In genomic region chr14:52961060-52961639, GRCh38 we compare ENCODE assay signal across 8 cellular contexts. TPM values are rescaled to one million over a fixed set of nuclear protein-coding genes. Genes with fewer than 3 reads are reported as not detected.
DNase-seq lines count a peak whose midpoint lies in the region; ATAC-seq, FAIRE-seq and TF ChIP-seq lines count a peak whose summit lies in the region.

No MANE protein-coding gene starts in this region.

- H3K36me3 Mint-ChIP-seq in Calu3 (ENCODE audit: insufficient read depth, unreplicated experiment): no peaks in the 10 kb centered on the region

- TF ChIP-seq POLR2A in H1 (IDR thresholded peaks at IDR 0.05; ENCODE audit: control extremely low read depth in 1 of 2, low read depth in 2 of 2, low read length in 2 of 2): no peak

- POLR2A ChIA-PET in H1 (lab: Charles Lee; ENCODE audit: partially characterized antibody): interaction anchor here (0.5 to 1.6 kb wide), 4 partner anchors 10 to 192 kb away, joined by 3 to 7 read pairs (median 4); partner anchors contain the start of genes DDHD1 and FERMT2

- ATAC-seq in thoracic aorta (ENCODE audit: insufficient number of reproducible peaks, low FRiP score, low read depth): no peak
- ATAC-seq in GM21786 (IDR thresholded peaks at IDR 0.05; ENCODE audit: unreplicated experiment): no peak

- no peak overlapping the region for H2BK12ac ChIP-seq in H1 (ENCODE audit: low read depth, low read length)

- H3K27ac ChIP-seq in H1 (ENCODE audit: low read depth, low read length): no peak overlapping the region
- peak overlapping the region; percentile 43 to 68 for H3K27ac ChIP-seq in thoracic aorta

- H3K27me3 ChIP-seq in H7 (ENCODE audit: control insufficient read depth, insufficient read depth, low read length) (no peaks in the 10 kb centered on the region), H1 (replicated peaks in 1 of 4; ENCODE audit: control insufficient read depth in 3 of 4, extremely low read depth in 1 of 4, insufficient read depth in 3 of 4, low read length in 3 of 4) (no peaks in the 10 kb centered on the region), thoracic aorta (replicated peaks; ENCODE audit: insufficient read depth) (no peaks in the 10 kb centered on the region)

- peaks cover 0 to 5% (median 0%) of the 10 kb centered on the region in 4 experiments; a peak in 1 of 7 replicates for H3K4me1 ChIP-seq in H1 (replicated peaks in 1 of 4; ENCODE audit: control insufficient read depth in 3 of 4, insufficient read depth in 4 of 4, low read length in 3 of 4)
- peaks cover 5 to 14% of the 10 kb centered on the region in 2 donors for H3K4me1 ChIP-seq in thoracic aorta (ENCODE audit: control insufficient read depth in 1 of 2, low read depth in 2 of 2)

- no peaks in the 10 kb centered on the region for H3K36me3 ChIP-seq in H7 (replicated peaks; ENCODE audit: control insufficient read depth, insufficient read depth, low read length)
- no peaks in the 10 kb centered on the region; a peak in 1 of 8 replicates for H3K36me3 ChIP-seq in H1 (ENCODE audit: control insufficient read depth in 2 of 4, insufficient read depth in 4 of 4, low read length in 3 of 4)
- H3K36me3 ChIP-seq in thoracic aorta: no peaks in the 10 kb centered on the region

- H3K79me2 ChIP-seq in H1 (ENCODE audit: control insufficient read depth in 1 of 2, insufficient read depth in 2 of 2, low read length in 2 of 2): no peaks in the 10 kb centered on the region

- H3K14ac ChIP-seq in H1 (ENCODE audit: insufficient read length): no peak overlapping the region

- 0 out of 2 replicates have a peak overlapping the region, but pooled peaks have one; percentile 83 for H2BK15ac ChIP-seq in H1 (ENCODE audit: low read length)

- no peak overlapping the region for H2BK120ac ChIP-seq in H1 (replicated peaks; ENCODE audit: low read depth, low read length)

- BruUV-seq in Calu3 (replicated peaks; lab: Mats Ljungman, UMichigan): no TSS peak

- H2BK20ac ChIP-seq in H1 (ENCODE audit: low read length): no peak overlapping the region

- no peak overlapping the region; the same call in 1 of the 2 replicates for H3K18ac ChIP-seq in H1 (ENCODE audit: extremely low read depth, low read length)

- no peaks in the 10 kb centered on the region for H3K27me3 Mint-ChIP-seq in Calu3 (ENCODE audit: unreplicated experiment)

- TF ChIP-seq CTCF in Calu3 (IDR thresholded peaks at IDR 0.05; ENCODE audit: unreplicated experiment) (peak; percentile 61), H1 (IDR thresholded peaks at IDR 0.05; ENCODE audit: control extremely low read depth in 1 of 3, insufficient read depth in 1 of 3, low read depth in 1 of 3, low read length in 3 of 3) (peak; percentile 60 to 85 (median 78)), thoracic aorta (IDR thresholded peaks at IDR 0.05) (peak; percentile 71)

- H3K4me2 ChIP-seq in H1 (ENCODE audit: insufficient read depth in 1 of 2, low read depth in 2 of 2, low read length in 2 of 2): no peak overlapping the region

- H3K23me2 ChIP-seq in H1 (ENCODE audit: low read depth, low read length): no peaks in the 10 kb centered on the region

- TF ChIP-seq EP300 in H1 (IDR thresholded peaks at IDR 0.05; ENCODE audit: borderline replicate concordance in 1 of 2, low read depth in 2 of 2, low read length in 2 of 2): no peak

- H3K9me3 ChIP-seq in H1 (ENCODE audit: insufficient read depth in 2 of 2, low read depth in 1 of 2, low read length in 1 of 2): peaks cover 4 to 9% of the 10 kb centered on the region in 2 experiments; a peak in 2 of 4 replicates
- H3K9me3 ChIP-seq in thoracic aorta: no peaks in the 10 kb centered on the region

- peak; percentile 88 for FAIRE-seq in H1 (lab: Jason Lieb, UNC)

- no peak overlapping the region for H4K8ac ChIP-seq in H1 (ENCODE audit: extremely low read depth, insufficient read depth, low read length)

- no peak overlapping the region for H3K4me3 ChIP-seq in H7 (ENCODE audit: insufficient read depth, low read depth, low read length)
- H3K4me3 ChIP-seq in H1 (ENCODE audit: extremely low read depth in 1 of 4, insufficient read depth in 2 of 4, low read depth in 3 of 4, low read length in 4 of 4): no peak overlapping the region
- no peak overlapping the region for H3K4me3 ChIP-seq in thoracic aorta

- H4K5ac ChIP-seq in H1 (ENCODE audit: insufficient read length, low read depth, low read length): no peak overlapping the region

- H3K4me3 Mint-ChIP-seq in Calu3 (ENCODE audit: low read depth, unreplicated experiment): no peak overlapping the region

- peak; percentile 96 for TF ChIP-seq RAD21 in H1 (IDR thresholded peaks at IDR 0.05 in 1 of 2, conservative IDR thresholded peaks at IDR 0.05 in 1 of 2; ENCODE audit: low read depth in 2 of 2, low read length in 2 of 2)

- peak overlapping the region; percentile 64 for H2AFZ ChIP-seq in H1 (ENCODE audit: low read length)

- no peak overlapping the region for H3K23ac ChIP-seq in H1 (ENCODE audit: insufficient read length)

- H3K9ac ChIP-seq in H1 (replicated peaks in 1 of 4; ENCODE audit: extremely low read depth in 1 of 4, low read depth in 3 of 4, low read length in 3 of 4): no peak overlapping the region

- no peaks in the 10 kb centered on the region for H4K20me1 ChIP-seq in H1 (replicated peaks in 1 of 2; ENCODE audit: control insufficient read depth in 1 of 2, insufficient read depth in 2 of 2, low read length in 2 of 2)

- no peak overlapping the region for H3K4ac ChIP-seq in H1 (replicated peaks; ENCODE audit: insufficient read length, low read depth, low read length)

- H4K91ac ChIP-seq in H1 (replicated peaks; ENCODE audit: insufficient read length, low read length): no peak overlapping the region

- CTCF ChIA-PET in Calu3 (lab: Charles Lee) (interaction anchor here (0.5 to 1.2 kb wide), 6 partner anchors 8 to 170 kb away, joined by 3 to 12 read pairs (median 3); no protein-coding TSS in a partner anchor), H1 (lab: Charles Lee; ENCODE audit: partially characterized antibody) (interaction anchor here (0.7 to 5.3 kb wide), 37 partner anchors 9 to 344 kb away, joined by 3 to 31 read pairs (median 4); partner anchors contain the start of gene GNPNAT1)

- H2BK5ac ChIP-seq in H1 (ENCODE audit: low read depth, low read length): peak overlapping the region; percentile 50; the same call in 1 of the 2 replicates

- intact Hi-C loops in Calu3 (cut with micrococcal nuclease; ENCODE audit: unreplicated experiment): loop anchor here (1.0 to 10.0 kb wide), 2 partner anchors 138 to 344 kb away; no protein-coding TSS in a partner anchor

- WGBS in H1 (ENCODE audit: extremely low coverage in 1 of 2, insufficient coverage in 1 of 2, insufficient read length in 1 of 2, insufficient replicate concordance in 2 of 2, low coverage in 1 of 2, low lambda C conversion rate in 2 of 2, missing lambda C conversion rate in 1 of 2), 2 experiments: 76% methylated on average over 3 of the region's 4 CpGs; no CpG with 5 or more reads in 1 of the 2 experiments

- H3K27ac Mint-ChIP-seq in Calu3 (ENCODE audit: unreplicated experiment): no peak overlapping the region

- no peaks in the 10 kb centered on the region for H3K9me3 Mint-ChIP-seq in Calu3 (ENCODE audit: low read depth, unreplicated experiment)

- H3K79me1 ChIP-seq in H1 (ENCODE audit: low read depth, low read length): no peaks in the 10 kb centered on the region

- no peak overlapping the region for H3K56ac ChIP-seq in H1 (replicated peaks; ENCODE audit: insufficient read length, low read depth, low read length)

- peaks cover 18% of the 10 kb centered on the region for H3K4me1 Mint-ChIP-seq in Calu3 (ENCODE audit: low read depth, unreplicated experiment)

- DNase-seq in Calu3 (peak; percentile 68), H7 (peak; percentile 71), NCI-H2171 (lab: John Stamatoyannopoulos, UW) (peak; percentile 30), H1 (ENCODE audit: low read depth in 1 of 2, low spot score in 2 of 2) (peak in 1 of 2 experiments; percentile 56), midbrain (lab: John Stamatoyannopoulos, UW) (peak; percentile 61), thoracic aorta (ENCODE audit: low spot score) (no peak)
- peak; percentile 56 for DNase-seq in activated CD4-positive, alpha-beta T cell treated with anti-CD3 and anti-CD28 coated beads for 48 hours

- H2AK5ac ChIP-seq in H1 (ENCODE audit: low read depth, low read length): no peak overlapping the region

TF ChIP-seq in H1, 55 proteins besides CTCF, POLR2A, EP300 and RAD21:
- TF ChIP-seq RBBP5 (IDR thresholded peaks at IDR 0.05; ENCODE audit: borderline replicate concordance, low read depth, low read length): no peak
- no peak for TF ChIP-seq ASH2L (IDR thresholded peaks at IDR 0.05; ENCODE audit: low read length)
- TF ChIP-seq RFX5 (IDR thresholded peaks at IDR 0.05; ENCODE audit: borderline replicate concordance, low read depth, low read length): no peak
- no peak for TF ChIP-seq KDM5A (IDR thresholded peaks at IDR 0.05; ENCODE audit: low read length)
- no peak for TF ChIP-seq ATF3 (IDR thresholded peaks at IDR 0.05; ENCODE audit: insufficient read depth, low read depth, low read length)
- no peak for TF ChIP-seq RXRA (IDR thresholded peaks at IDR 0.05; ENCODE audit: insufficient read depth, low read depth, low read length)

RNA-seq across cellular contexts. Expression of gene FERMT2, which starts 10.3 kb away (rescaled TPM):
- 21.0 and 21.6 TPM in 2 replicates for total RNA-seq in Calu3 (2022)
- 148 and 150 TPM in 2 replicates for total RNA-seq in H7 (2014; rRNA removed; shearing (Covaris generic))
- total RNA-seq in H1 (2021; fragmentation: NEBNext Ultra II Directional; extraction: Animal tissue kit (Norgen Biotek cat#: 25700)): 120 and 142 TPM in 2 replicates
- 51.4 and 53.3 TPM in 2 replicates for polyA plus RNA-seq in H1 (2011; rRNA removed)
- polyA plus RNA-seq in H1 (2011; cell fraction: cytosol; rRNA removed): 75.3 TPM
- polyA plus RNA-seq in H1 (2011; cell fraction: nucleus; rRNA removed): 41.7 TPM
- polyA plus RNA-seq in H1 (2012, experiment 1 of 2): 47.9 to 84.9 TPM (median 59.8 TPM) in 4 replicates
- polyA plus RNA-seq in H1 (2012, experiment 2 of 2): 4.3 TPM
- 139 TPM for polyA plus RNA-seq in H1 (2013, experiment 1 of 2)
- polyA plus RNA-seq in H1 (2013, experiment 2 of 2): 149 TPM
- 56.7 and 112 TPM in 2 replicates for polyA minus RNA-seq in H1 (2011; rRNA and poly(A)+ RNA removed)
- 53.7 TPM for polyA minus RNA-seq in H1 (2011; cell fraction: cytosol; rRNA and poly(A)+ RNA removed)
- polyA minus RNA-seq in H1 (2011; cell fraction: nucleus; rRNA and poly(A)+ RNA removed): 58.4 TPM
- total RNA-seq in thoracic aorta: 100 to 1,000 TPM; 197 to 225 TPM
